9 cellular contexts compared by ENCODE assay signal in genomic region chr1:169044296-169044695, GRCh38.
A peak's percentile ranks its signal among the peaks of the same experiment; 100 is the strongest.
DNase-seq lines count a peak whose midpoint lies in the region; ATAC-seq and TF ChIP-seq lines count a peak whose summit lies in the region.
"Had no signal": no experiment of that assay in that cellular context is flagged by ENCODE, and none has a peak within 500 bp of the region (broad histone marks: within the 10 kb centered on the region; RNA-seq: fewer than 3 reads in every experiment).

No MANE protein-coding gene starts in this region.

- peak overlapping the region in 6 of 7 donors; percentile 0 to 71 (median 60) for H3K4me3 Mint-ChIP-seq in CD8-positive, alpha-beta memory T cell

- WGBS in lung, 2 donors: 26 to 61% methylated on average over 3 of the region's 3 CpGs
- WGBS in suprapubic skin: 45% methylated on average over 3 of the region's 3 CpGs

- H3K4me1 ChIP-seq in CD8-positive, alpha-beta memory T cell (ENCODE audit: insufficient read depth, low read length): peaks cover 32% of the 10 kb centered on the region
- H3K4me1 ChIP-seq in lung (ENCODE audit: control insufficient read depth in 2 of 2, insufficient read depth in 2 of 2, low read length in 2 of 2) (peaks cover 0 to 4% of the 10 kb centered on the region in 2 donors), suprapubic skin (no peaks in the 10 kb centered on the region)

- H3K4me3 ChIP-seq in CD8-positive, alpha-beta memory T cell (ENCODE audit: low read length): no peak overlapping the region
- H3K4me3 ChIP-seq in lung (no peak overlapping the region), suprapubic skin (no peak overlapping the region)
- H3K4me3 ChIP-seq: adrenal gland had no signal

- DNase-seq in CD8-positive, alpha-beta memory T cell: peak; percentile 4 to 46 (median 40)
- DNase-seq in UCSD-AML1 (lab: John Stamatoyannopoulos, UW; ENCODE audit: unreplicated experiment) (peak; percentile 29), lung (ENCODE audit: low spot score) (no peak), suprapubic skin (ENCODE audit: low spot score in 2 of 2) (no peak), omental fat pad (ENCODE audit: low spot score) (no peak), posterior vena cava (ENCODE audit: low spot score) (no peak)

- TF ChIP-seq EP300 in suprapubic skin (IDR thresholded peaks at IDR 0.05): no peak

- peaks cover 0 to under 1% of the 10 kb centered on the region in 2 donors for H3K27me3 Mint-ChIP-seq in CD8-positive, alpha-beta memory T cell

- H3K27me3 ChIP-seq in CD8-positive, alpha-beta memory T cell (ENCODE audit: insufficient read depth, low read length, poor library complexity, severe bottlenecking): no peaks in the 10 kb centered on the region
- H3K27me3 ChIP-seq in lung (ENCODE audit: control insufficient read depth, insufficient read depth) (no peaks in the 10 kb centered on the region), suprapubic skin (no peaks in the 10 kb centered on the region)
- H3K27me3 ChIP-seq: adrenal gland had no signal

- ATAC-seq in GM19351 (IDR thresholded peaks at IDR 0.05; ENCODE audit: unreplicated experiment): peak; percentile 92
- ATAC-seq in HG03280 (IDR thresholded peaks at IDR 0.05; ENCODE audit: unreplicated experiment): peak; percentile 73
- peak; percentile 45 for ATAC-seq in lung (ENCODE audit: insufficient read depth, low FRiP score)
- no peak for ATAC-seq in omental fat pad (ENCODE audit: low FRiP score)

- no peak overlapping the region for H3K27ac ChIP-seq in CD8-positive, alpha-beta memory T cell (ENCODE audit: low read depth, low read length)
- H3K27ac ChIP-seq in lung (ENCODE audit: low read depth in 1 of 2, low read length in 1 of 2) (no peak overlapping the region), suprapubic skin (no peak overlapping the region)

- H3K9me3 ChIP-seq in CD8-positive, alpha-beta memory T cell (ENCODE audit: low read length): no peaks in the 10 kb centered on the region
- no peaks in the 10 kb centered on the region for H3K9me3 ChIP-seq in lung (ENCODE audit: control insufficient read depth in 2 of 2, insufficient read depth in 1 of 2, low read length in 1 of 2)
- no peaks in the 10 kb centered on the region for H3K9me3 ChIP-seq in suprapubic skin
- H3K9me3 ChIP-seq: adrenal gland had no signal

- POLR2A ChIA-PET in CD8-positive, alpha-beta memory T cell (lab: Charles Lee): no interaction called here

- intact Hi-C loops in posterior vena cava (cut with DNase I): no loop called here

- H3K4me1 Mint-ChIP-seq in CD8-positive, alpha-beta memory T cell: peaks cover 30 to 33% (median 31%) of the 10 kb centered on the region in 3 donors

- no peak for TF ChIP-seq POLR2A in suprapubic skin (IDR thresholded peaks at IDR 0.05)

- H3K36me3 ChIP-seq in CD8-positive, alpha-beta memory T cell (ENCODE audit: insufficient read depth, low read length): no peaks in the 10 kb centered on the region
- H3K36me3 ChIP-seq in lung (ENCODE audit: control insufficient read depth in 2 of 2, insufficient read depth in 2 of 2, low read length in 2 of 2) (no peaks in the 10 kb centered on the region), suprapubic skin (no peaks in the 10 kb centered on the region)
- H3K36me3 ChIP-seq: adrenal gland had no signal

- no peaks in the 10 kb centered on the region for H3K9me3 Mint-ChIP-seq in CD8-positive, alpha-beta memory T cell

- CTCF ChIA-PET in CD8-positive, alpha-beta memory T cell (lab: Charles Lee): no interaction called here

- TF ChIP-seq CTCF in lung (IDR thresholded peaks at IDR 0.05; ENCODE audit: control extremely low read depth, extremely low read depth): no peak
- TF ChIP-seq CTCF in suprapubic skin (IDR thresholded peaks at IDR 0.05): no peak
- no peak for TF ChIP-seq CTCF in omental fat pad (IDR thresholded peaks at IDR 0.05)

- peak overlapping the region in 7 of 8 donors; percentile 15 to 93 (median 54) for H3K27ac Mint-ChIP-seq in CD8-positive, alpha-beta memory T cell

- no peaks in the 10 kb centered on the region for H3K36me3 Mint-ChIP-seq in CD8-positive, alpha-beta memory T cell

Comparison
In these comparisons a context has a peak if more than half of its experiments do, and no peak if none do; other contexts are left out.
1. DNase-seq: peak in CD8-positive, alpha-beta memory T cell (5 of 5) and UCSD-AML1 (single experiment); none in lung (single experiment), suprapubic skin (0 of 2), omental fat pad (single experiment) and posterior vena cava (single experiment).